13 cellular contexts compared by ENCODE assay signal in genomic region chr1:24952413-24952841, GRCh38. TPM values are rescaled to one million over a fixed set of nuclear protein-coding genes. Genes with fewer than 3 reads are reported as not detected.
DNase-seq lines count a peak whose midpoint lies in the region; ATAC-seq and TF ChIP-seq lines count a peak whose summit lies in the region.
"Had no signal": no experiment of that assay in that cellular context is flagged by ENCODE, and none has a peak within 500 bp of the region (broad histone marks: within the 10 kb centered on the region; RNA-seq: fewer than 3 reads in every experiment).

No MANE protein-coding gene starts in this region.

- ATAC-seq in activated T-cell treated with anti-CD3 and anti-CD28 coated beads, Interleukin-2, amount 50 U/mL, for 4 hours = no peak
- ATAC-seq in activated T-cell treated with anti-CD3 and anti-CD28 coated beads, Interleukin-2, amount 50 U/mL, for 72 hours (replicated peaks in 1 of 2) = peak in 1 of 2 donors; percentile 52
- no peak for ATAC-seq in left lung
- ATAC-seq in HG03039 (IDR thresholded peaks at IDR 0.05; ENCODE audit: unreplicated experiment) = no peak

- peak; percentile 47 for DNase-seq in activated T-cell treated with anti-CD3 and anti-CD28 coated beads, Interleukin-2, amount 50 U/mL, for 1 hour
- no peak for DNase-seq in activated T-cell treated with anti-CD3 and anti-CD28 coated beads, Interleukin-2, amount 50 U/mL, for 4 hours
- DNase-seq in M059J (ENCODE audit: low read depth) (peak; percentile 79), spleen (peak; percentile 73), left lung (no peak), H7 (no peak)
- peak; percentile 49 to 69 for DNase-seq in activated T-cell treated with anti-CD3 and anti-CD28 coated beads, Interleukin-2, amount 50 U/mL, for 72 hours
- DNase-seq: kidney glomerular epithelial cell, NCI-H510A treated with DMSO at 0.1 percent for 48 hours, T1000 had no signal

- peak overlapping the region in 2 of 8 donors; percentile 19 to 51 for H3K27ac ChIP-seq in spleen
- no peak overlapping the region for H3K27ac ChIP-seq in left lung
- H3K27ac ChIP-seq: parathyroid adenoma, vagina had no signal

- H3K4me1 Mint-ChIP-seq in activated T-cell treated with anti-CD3 and anti-CD28 coated beads, Interleukin-2, amount 50 U/mL, for 4 hours (ENCODE audit: low read depth) = peaks cover 62% of the 10 kb centered on the region
- H3K4me1 Mint-ChIP-seq in activated T-cell treated with anti-CD3 and anti-CD28 coated beads, Interleukin-2, amount 50 U/mL, for 72 hours (ENCODE audit: low read depth) = peaks cover 99% of the 10 kb centered on the region

- peaks cover 0 to 3% (median 0%) of the 10 kb centered on the region in 7 donors for H3K27me3 ChIP-seq in spleen (replicated peaks in 1 of 7)
- H3K27me3 ChIP-seq in left lung = peaks cover 0 to 4% of the 10 kb centered on the region in 2 donors
- H3K27me3 ChIP-seq in H7 (ENCODE audit: control insufficient read depth, insufficient read depth, low read length) = no peaks in the 10 kb centered on the region
- H3K27me3 ChIP-seq: vagina had no signal

- H3K36me3 Mint-ChIP-seq in activated T-cell treated with anti-CD3 and anti-CD28 coated beads, Interleukin-2, amount 50 U/mL, for 4 hours (ENCODE audit: insufficient read depth) = peaks cover 10% of the 10 kb centered on the region
- H3K36me3 Mint-ChIP-seq in activated T-cell treated with anti-CD3 and anti-CD28 coated beads, Interleukin-2, amount 50 U/mL, for 72 hours (ENCODE audit: insufficient read depth in 2 of 2) = peaks cover 23 to 54% of the 10 kb centered on the region in 2 donors

- intact Hi-C loops in spleen (cut with DNase I; ENCODE audit: low total_unique reads) = no loop called here
- intact Hi-C loops in left lung (cut with DNase I) = no loop called here

- WGBS in spleen, 5 donors = 10 to 20% (median 14%) methylated on average over 5 of the region's 5 CpGs

- H3K4me3 ChIP-seq in spleen = no peak overlapping the region
- no peak overlapping the region for H3K4me3 ChIP-seq in left lung
- H3K4me3 ChIP-seq in H7 (ENCODE audit: insufficient read depth, low read depth, low read length) = no peak overlapping the region
- H3K4me3 ChIP-seq: vagina had no signal

- H3K27me3 Mint-ChIP-seq in activated T-cell treated with anti-CD3 and anti-CD28 coated beads, Interleukin-2, amount 50 U/mL, for 4 hours (ENCODE audit: low read depth) = no peaks in the 10 kb centered on the region
- no peaks in the 10 kb centered on the region for H3K27me3 Mint-ChIP-seq in activated T-cell treated with anti-CD3 and anti-CD28 coated beads, Interleukin-2, amount 50 U/mL, for 72 hours (ENCODE audit: low read depth)

- peak in 1 of 11 experiments; percentile 12 for TF ChIP-seq CTCF in spleen (IDR thresholded peaks at IDR 0.05 in 8 of 11, conservative IDR thresholded peaks at IDR 0.05 in 3 of 11)
- TF ChIP-seq CTCF in left lung (IDR thresholded peaks at IDR 0.05) = no peak

- H3K4me1 ChIP-seq in spleen (peaks cover 0 to 68% (median 54%) of the 10 kb centered on the region in 6 donors), left lung (peaks cover 0 to 3% of the 10 kb centered on the region in 2 donors)
- H3K4me1 ChIP-seq: parathyroid adenoma, vagina had no signal

- H3K36me3 ChIP-seq in spleen (no peaks in the 10 kb centered on the region), left lung (no peaks in the 10 kb centered on the region), H7 (replicated peaks; ENCODE audit: control insufficient read depth, insufficient read depth, low read length) (no peaks in the 10 kb centered on the region)
- H3K36me3 ChIP-seq: vagina had no signal

- H3K9me3 ChIP-seq in spleen (no peaks in the 10 kb centered on the region), left lung (no peaks in the 10 kb centered on the region)
- H3K9me3 ChIP-seq: vagina had no signal

- TF ChIP-seq POLR2A in spleen (IDR thresholded peaks at IDR 0.05) = no peak

- H3K9me3 Mint-ChIP-seq in activated T-cell treated with anti-CD3 and anti-CD28 coated beads, Interleukin-2, amount 50 U/mL, for 4 hours = no peaks in the 10 kb centered on the region
- no peaks in the 10 kb centered on the region for H3K9me3 Mint-ChIP-seq in activated T-cell treated with anti-CD3 and anti-CD28 coated beads, Interleukin-2, amount 50 U/mL, for 72 hours

- no peak overlapping the region for H3K4me3 Mint-ChIP-seq in activated T-cell treated with anti-CD3 and anti-CD28 coated beads, Interleukin-2, amount 50 U/mL, for 4 hours
- peak overlapping the region; percentile 78 to 89 for H3K4me3 Mint-ChIP-seq in activated T-cell treated with anti-CD3 and anti-CD28 coated beads, Interleukin-2, amount 50 U/mL, for 72 hours

- H3K27ac Mint-ChIP-seq in activated T-cell treated with anti-CD3 and anti-CD28 coated beads, Interleukin-2, amount 50 U/mL, for 72 hours = peak overlapping the region; percentile 84

RNA-seq across cellular contexts. Expression of gene RUNX3, which starts 22.4 kb away (rescaled TPM):
- total RNA-seq in activated T-cell treated with anti-CD3 and anti-CD28 coated beads, Interleukin-2, amount 50 U/mL, for 4 hours = 100 to 1,000 TPM; 236 to 264 (median 258) TPM
- total RNA-seq in M059J (2014; rRNA removed; shearing (Covaris generic)) = 0.17 and 0.37 TPM in 2 replicates
- 100 to 1,000 TPM; 254 to 298 TPM for total RNA-seq in activated T-cell treated with anti-CD3 and anti-CD28 coated beads, Interleukin-2, amount 50 U/mL, for 72 hours
- 10 to 100 TPM; 38.1 to 76.3 (median 52.3) TPM for total RNA-seq in spleen
- polyA plus RNA-seq in spleen = 10 to 100 TPM; 17.3 to 22.1 (median 18.2) TPM
- total RNA-seq in left lung = 1 to 10 TPM; 2.7 to 8.7 TPM
- total RNA-seq in H7 (2014; rRNA removed; shearing (Covaris generic)) = 1.3 and 3.5 TPM in 2 replicates

Comparison
In these comparisons a context has a peak if more than half of its experiments do, and no peak if none do; other contexts are left out.
1. DNase-seq: peak in activated T-cell treated with anti-CD3 and anti-CD28 coated beads, Interleukin-2, amount 50 U/mL, for 1 hour (single experiment), M059J (single experiment), activated T-cell treated with anti-CD3 and anti-CD28 coated beads, Interleukin-2, amount 50 U/mL, for 72 hours (2 of 2) and spleen (single experiment); none in activated T-cell treated with anti-CD3 and anti-CD28 coated beads, Interleukin-2, amount 50 U/mL, for 4 hours (single experiment), left lung (0 of 2) and H7 (single experiment).